In the genomic region with DNA sequence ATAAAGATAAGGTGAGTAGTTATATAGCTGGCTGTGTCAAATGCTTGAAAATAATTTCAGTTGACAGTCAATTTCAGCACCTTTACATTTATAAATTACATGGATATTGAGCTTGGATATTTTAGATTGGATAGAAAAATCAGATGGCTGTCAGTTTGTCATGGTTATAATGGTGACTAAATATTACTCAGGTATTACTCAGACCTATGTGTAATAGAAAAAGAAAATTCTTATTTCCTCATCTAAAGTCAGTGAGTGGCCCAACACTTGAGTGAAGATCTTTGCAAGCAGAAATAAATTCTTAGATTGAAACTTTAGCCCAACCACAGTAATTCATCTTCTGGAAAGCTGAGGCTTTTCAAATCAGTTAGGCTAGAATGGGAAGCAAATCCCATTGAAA, we compare ENCODE assay signal across 20 cellular contexts.
A peak's percentile ranks its signal among the peaks of the same experiment; 100 is the strongest.
DNase-seq lines count a peak whose midpoint lies in the region; TF ChIP-seq lines count a peak whose summit lies in the region.
"Had no signal": no experiment of that assay in that cellular context is flagged by ENCODE, and none has a peak within 500 bp of the region (broad histone marks: within the 10 kb centered on the region; RNA-seq: fewer than 3 reads in every experiment).

No MANE protein-coding gene starts in this region.

- BruUV-seq in MCF 10A (replicated peaks; lab: Mats Ljungman, UMichigan) = no TSS peak

- no peaks in the 10 kb centered on the region for H3K9me3 Mint-ChIP-seq in MCF 10A (ENCODE audit: unreplicated experiment)
- peaks cover 2% of the 10 kb centered on the region for H3K9me3 Mint-ChIP-seq in activated CD4-positive, alpha-beta memory T cell treated with anti-CD3 and anti-CD28 coated beads, Interleukin-2, amount 10 ng/mL, durations not matched to agents 7 days and 5 days
- H3K9me3 Mint-ChIP-seq: activated CD4-positive, alpha-beta T cell treated with anti-CD3 and anti-CD28 coated beads, Interleukin-2, amount 10 ng/mL, durations not matched to agents 7 days and 5 days; activated T-helper 2 cell treated with anti-CD3 and anti-CD28 coated beads, Interferon-gamma antibody, Interleukin-2, Interleukin-4, amounts not matched to agents 10 μg/mL and 5 μg/mL and 100 μg/mL, durations not matched to agents 14 hours and 24 hours and 36 hours had no signal

- no peaks in the 10 kb centered on the region for H3K27me3 ChIP-seq in breast epithelium
- no peaks in the 10 kb centered on the region for H3K27me3 ChIP-seq in hepatocyte
- H3K27me3 ChIP-seq: BLaER1, esophagus muscularis mucosa had no signal

- peak overlapping the region; percentile 16 for H3K27ac Mint-ChIP-seq in MCF 10A (ENCODE audit: low read depth, unreplicated experiment)
- no peak overlapping the region for H3K27ac Mint-ChIP-seq in activated CD4-positive, alpha-beta memory T cell treated with anti-CD3 and anti-CD28 coated beads, Interleukin-2, amount 10 ng/mL, durations not matched to agents 7 days and 5 days
- H3K27ac Mint-ChIP-seq: activated CD4-positive, alpha-beta T cell treated with anti-CD3 and anti-CD28 coated beads, Interleukin-2, amount 10 ng/mL, durations not matched to agents 7 days and 5 days; activated naive CD8-positive, alpha-beta T cell; activated T-helper 2 cell treated with anti-CD3 and anti-CD28 coated beads, Interferon-gamma antibody, Interleukin-2, Interleukin-4, amounts not matched to agents 10 μg/mL and 5 μg/mL and 100 μg/mL, durations not matched to agents 14 hours and 24 hours and 36 hours; naive thymus-derived CD8-positive, alpha-beta T cell had no signal

- H3K36me3 Mint-ChIP-seq in MCF 10A (ENCODE audit: insufficient read depth, unreplicated experiment) = no peaks in the 10 kb centered on the region
- H3K36me3 Mint-ChIP-seq in activated CD4-positive, alpha-beta memory T cell treated with anti-CD3 and anti-CD28 coated beads, Interleukin-2, amount 10 ng/mL, durations not matched to agents 7 days and 5 days (ENCODE audit: low read depth) = no peaks in the 10 kb centered on the region
- H3K36me3 Mint-ChIP-seq: activated naive CD8-positive, alpha-beta T cell had no signal

- no peak for TF ChIP-seq POLR2A in breast epithelium (IDR thresholded peaks at IDR 0.05)

- peaks cover 7% of the 10 kb centered on the region for H3K4me1 Mint-ChIP-seq in MCF 10A (ENCODE audit: insufficient read depth, unreplicated experiment)
- H3K4me1 Mint-ChIP-seq in activated CD4-positive, alpha-beta memory T cell treated with anti-CD3 and anti-CD28 coated beads, Interleukin-2, amount 10 ng/mL, durations not matched to agents 7 days and 5 days = no peaks in the 10 kb centered on the region
- H3K4me1 Mint-ChIP-seq: activated CD4-positive, alpha-beta T cell treated with anti-CD3 and anti-CD28 coated beads, Interleukin-2, amount 10 ng/mL, durations not matched to agents 7 days and 5 days; naive thymus-derived CD8-positive, alpha-beta T cell had no signal

- H2AFZ ChIP-seq in hepatocyte = no peak overlapping the region

- H3K4me3 Mint-ChIP-seq in MCF 10A (ENCODE audit: unreplicated experiment) = no peak overlapping the region
- H3K4me3 Mint-ChIP-seq in activated CD4-positive, alpha-beta memory T cell treated with anti-CD3 and anti-CD28 coated beads, Interleukin-2, amount 10 ng/mL, durations not matched to agents 7 days and 5 days = no peak overlapping the region
- H3K4me3 Mint-ChIP-seq: activated CD4-positive, alpha-beta T cell treated with anti-CD3 and anti-CD28 coated beads, Interleukin-2, amount 10 ng/mL, durations not matched to agents 7 days and 5 days; activated naive CD8-positive, alpha-beta T cell; naive thymus-derived CD8-positive, alpha-beta T cell had no signal

- H3K4me1 ChIP-seq in breast epithelium (no peaks in the 10 kb centered on the region), hepatocyte (ENCODE audit: insufficient read depth) (no peaks in the 10 kb centered on the region)
- H3K4me1 ChIP-seq: BLaER1, esophagus muscularis mucosa had no signal

- no peak for TF ChIP-seq CTCF in MCF 10A (IDR thresholded peaks at IDR 0.05; ENCODE audit: unreplicated experiment)
- no peak for TF ChIP-seq CTCF in breast epithelium (IDR thresholded peaks at IDR 0.05)
- TF ChIP-seq CTCF in RWPE1 (conservative IDR thresholded peaks at IDR 0.05; ENCODE audit: low read depth) = no peak
- no peak for TF ChIP-seq CTCF in hepatocyte (IDR thresholded peaks at IDR 0.05; ENCODE audit: poor library complexity)

- H3K27me3 Mint-ChIP-seq in MCF 10A (ENCODE audit: insufficient read depth, unreplicated experiment) = no peaks in the 10 kb centered on the region
- H3K27me3 Mint-ChIP-seq in activated CD4-positive, alpha-beta memory T cell treated with anti-CD3 and anti-CD28 coated beads, Interleukin-2, amount 10 ng/mL, durations not matched to agents 7 days and 5 days = no peaks in the 10 kb centered on the region
- H3K27me3 Mint-ChIP-seq: activated CD4-positive, alpha-beta T cell treated with anti-CD3 and anti-CD28 coated beads, Interleukin-2, amount 10 ng/mL, durations not matched to agents 7 days and 5 days; activated naive CD8-positive, alpha-beta T cell; naive thymus-derived CD8-positive, alpha-beta T cell had no signal

- H3K79me2 ChIP-seq in hepatocyte = no peaks in the 10 kb centered on the region

- H3K36me3 ChIP-seq in breast epithelium (no peaks in the 10 kb centered on the region), hepatocyte (replicated peaks; ENCODE audit: insufficient read depth, low read depth) (no peaks in the 10 kb centered on the region)
- H3K36me3 ChIP-seq: BLaER1 had no signal

- no peaks in the 10 kb centered on the region for H3K9me3 ChIP-seq in breast epithelium
- no peaks in the 10 kb centered on the region for H3K9me3 ChIP-seq in hepatocyte (ENCODE audit: low read depth)
- H3K9me3 ChIP-seq: BLaER1, esophagus muscularis mucosa had no signal

- POLR2A ChIA-PET in MCF 10A (lab: Yijun Ruan, JAX) (interaction anchor here (0.6 to 1.1 kb wide), 2 partner anchors 9 to 245 kb away, joined by 3 to 5 read pairs; no protein-coding TSS in a partner anchor), RWPE1 (lab: Yijun Ruan, JAX; ENCODE audit: low non-redundant PET) (no interaction called here)
- POLR2A ChIA-PET in activated CD4-positive, alpha-beta memory T cell treated with anti-CD3 and anti-CD28 coated beads, Interleukin-2, amount 10 ng/mL, durations not matched to agents 7 days and 5 days (lab: Charles Lee) = no interaction called here

- no peak overlapping the region for H3K4me3 ChIP-seq in breast epithelium
- no peak overlapping the region for H3K4me3 ChIP-seq in hepatocyte
- H3K4me3 ChIP-seq: BLaER1, esophagus muscularis mucosa had no signal

- DNase-seq in MCF 10A (ENCODE audit: unreplicated experiment) = peak; percentile 30
- DNase-seq in breast epithelium (ENCODE audit: low spot score in 2 of 2) = no peak
- peak; percentile 16 for DNase-seq in RWPE1 (ENCODE audit: low spot score)
- peak; percentile 46 for DNase-seq in fibroblast of peridontal ligament (ENCODE audit: extremely low read depth)
- DNase-seq in activated CD4-positive, alpha-beta memory T cell treated with anti-CD3 and anti-CD28 coated beads, Interleukin-2, amount 10 ng/mL, durations not matched to agents 7 days and 5 days = no peak
- no peak for DNase-seq in hepatocyte (ENCODE audit: low spot score)
- DNase-seq in NCI-H82 treated with DMSO at 0.1 percent for 48 hours (lab: John Stamatoyannopoulos, UW; ENCODE audit: unreplicated experiment) = no peak
- no peak for DNase-seq in CD1c-positive myeloid dendritic cell (ENCODE audit: extremely low spot score)
- DNase-seq: 8988T; activated CD4-positive, alpha-beta T cell treated with anti-CD3 and anti-CD28 coated beads, Interleukin-2, amount 10 ng/mL, durations not matched to agents 7 days and 5 days; Karpas-422; naive thymus-derived CD8-positive, alpha-beta T cell; NCI-H2081 treated with DMSO at 0.1 percent for 48 hours; stimulated activated CD4-positive, alpha-beta T cell treated with anti-CD3 and anti-CD28 coated beads, Interleukin-12 subunit alpha, Interleukin-12 subunit beta, amount 100 ng/mL, for 4 hours; T-helper 2 cell; trophoblast cell had no signal

- intact Hi-C loops in MCF 10A (cut with micrococcal nuclease) = loop anchor here (10.0 kb wide), 1 partner anchor 1190 kb away; no protein-coding TSS in a partner anchor
- intact Hi-C loops in breast epithelium (cut with DNase I; ENCODE audit: low total_unique reads) = no loop called here

- no peaks in the 10 kb centered on the region for H3K9me2 ChIP-seq in hepatocyte (replicated peaks; ENCODE audit: insufficient read depth)

- CTCF ChIA-PET in MCF 10A (lab: Yijun Ruan, JAX) = interaction anchor here (0.5 to 1.5 kb wide), 5 partner anchors 285 to 1159 kb away, joined by 3 to 5 read pairs (median 4); no protein-coding TSS in a partner anchor
- CTCF ChIA-PET in RWPE1 (lab: Yijun Ruan, JAX) = no interaction called here
- CTCF ChIA-PET in activated CD4-positive, alpha-beta memory T cell treated with anti-CD3 and anti-CD28 coated beads, Interleukin-2, amount 10 ng/mL, durations not matched to agents 7 days and 5 days (lab: Charles Lee) = no interaction called here

- no peaks in the 10 kb centered on the region for H4K20me1 ChIP-seq in hepatocyte (ENCODE audit: insufficient read depth, poor library complexity, severe bottlenecking)
- H4K20me1 ChIP-seq: BLaER1 had no signal

- H3K4me2 ChIP-seq in hepatocyte = no peak overlapping the region
- H3K4me2 ChIP-seq: BLaER1 had no signal

- H3K27ac ChIP-seq in breast epithelium (no peak overlapping the region), RWPE1 (no peak overlapping the region), hepatocyte (no peak overlapping the region)
- H3K27ac ChIP-seq: BLaER1, esophagus muscularis mucosa had no signal

Comparison
In these comparisons a context has a peak if more than half of its experiments do, and no peak if none do; other contexts are left out.
1. DNase-seq: peak in MCF 10A (single experiment), RWPE1 (single experiment) and fibroblast of peridontal ligament (single experiment); none in breast epithelium (0 of 2), activated CD4-positive, alpha-beta memory T cell treated with anti-CD3 and anti-CD28 coated beads, Interleukin-2, amount 10 ng/mL, durations not matched to agents 7 days and 5 days (single experiment), hepatocyte (single experiment), NCI-H82 treated with DMSO at 0.1 percent for 48 hours (single experiment) and CD1c-positive myeloid dendritic cell (single experiment).